ENCODE assay signal across 18 cellular contexts in genomic region chr7:157485361-157485831, GRCh38.
A peak's percentile ranks its signal among the peaks of the same experiment; 100 is the strongest.
DNase-seq lines count a peak whose midpoint lies in the region; ATAC-seq and TF ChIP-seq lines count a peak whose summit lies in the region.
"Had no signal": no experiment of that assay in that cellular context is flagged by ENCODE, and none has a peak within 500 bp of the region (broad histone marks: within the 10 kb centered on the region; RNA-seq: fewer than 3 reads in every experiment).

No MANE protein-coding gene starts in this region.

- no peaks in the 10 kb centered on the region for H3F3A ChIP-seq in PC-3 (ENCODE audit: low read length, unreplicated experiment)

- no peaks in the 10 kb centered on the region for H3K9me2 ChIP-seq in PC-3 (replicated peaks; ENCODE audit: low read length)
- H3K9me2 ChIP-seq: SK-N-SH had no signal

- ATAC-seq in Right ventricle myocardium superior (ENCODE audit: poor library complexity) (no peak), heart right ventricle (no peak), left lobe of liver (no peak), PC-3 (no peak)

- H3K4me3 ChIP-seq in heart right ventricle (no peak overlapping the region), PC-3 (ENCODE audit: low read length) (no peak overlapping the region)
- H3K4me3 ChIP-seq: left ventricle myocardium inferior had no signal

- POLR2A ChIA-PET in PC-3 (lab: Charles Lee; ENCODE audit: unreplicated experiment): no interaction called here
- POLR2A ChIA-PET in HEK293T (lab: Yijun Ruan, JAX): no interaction called here

- WGBS in heart right ventricle, 2 donors: 73 to 80% methylated on average over 12 of the region's 12 CpGs

- H3K9me3 ChIP-seq in heart right ventricle (peaks cover 0 to 7% (median 0%) of the 10 kb centered on the region in 11 donors), PC-3 (ENCODE audit: low read length) (no peaks in the 10 kb centered on the region)
- H3K9me3 ChIP-seq: SK-N-SH had no signal

- H3K4me1 ChIP-seq in heart right ventricle (peaks cover 0 to 7% (median 0%) of the 10 kb centered on the region in 9 donors), PC-3 (ENCODE audit: insufficient read depth, low read length) (peaks cover 12% of the 10 kb centered on the region)
- H3K4me1 ChIP-seq: left ventricle myocardium inferior had no signal

- no peaks in the 10 kb centered on the region for H3K79me2 ChIP-seq in PC-3 (ENCODE audit: low read length)

- BruUV-seq in PC-3 (replicated peaks; lab: Mats Ljungman, UMichigan): no TSS peak

- no peak overlapping the region for H3K4me2 ChIP-seq in PC-3 (ENCODE audit: low read length)
- H3K4me2 ChIP-seq: SK-N-SH had no signal

- intact Hi-C loops in Right ventricle myocardium superior (cut with DNase I) (no loop called here), heart right ventricle (cut with DNase I) (no loop called here), PC-3 (cut with micrococcal nuclease) (no loop called here)

- no peak overlapping the region for H2AFZ ChIP-seq in PC-3 (ENCODE audit: low read length)

- H3K9ac ChIP-seq in PC-3 (ENCODE audit: low read length): no peak overlapping the region
- H3K9ac ChIP-seq: SK-N-SH had no signal

- no peak for TF ChIP-seq CTCF in heart right ventricle (IDR thresholded peaks at IDR 0.05)
- TF ChIP-seq CTCF in PC-3 (conservative IDR thresholded peaks at IDR 0.05; ENCODE audit: low read depth, low read length): no peak

- DNase-seq in Right ventricle myocardium superior (peak; percentile 29), heart right ventricle (no peak), left lobe of liver (ENCODE audit: low spot score) (peak; percentile 35), ureter (ENCODE audit: low spot score) (peak; percentile 27), PC-3 (no peak), hippocampal formation (lab: John Stamatoyannopoulos, UW) (no peak), HEK293T (ENCODE audit: extremely low spot score) (no peak)
- DNase-seq in activated CD8-positive, alpha-beta memory T cell treated with anti-CD3 and anti-CD28 coated beads, Interleukin-2, amount 50 U/mL, for 48 hours: peak; percentile 45
- DNase-seq: activated B cell treated with CpG ODN at 0.5 μM for 24 hours, cortex of kidney, glutamatergic neuron, left ventricle myocardium inferior, NCI-H1417, NCI-H2107, NCI-H510A treated with DMSO at 0.1 percent for 48 hours, SK-N-SH had no signal

- H3K27ac ChIP-seq in heart right ventricle (no peak overlapping the region), PC-3 (ENCODE audit: low read length) (no peak overlapping the region)
- H3K27ac ChIP-seq: C4-2B, left ventricle myocardium inferior, RWPE1 had no signal

- H4K20me1 ChIP-seq in PC-3 (ENCODE audit: low read length): no peaks in the 10 kb centered on the region

- no peaks in the 10 kb centered on the region for H3K36me3 ChIP-seq in heart right ventricle
- H3K36me3 ChIP-seq in PC-3 (ENCODE audit: low read depth, low read length): no peaks in the 10 kb centered on the region
- H3K36me3 ChIP-seq: left ventricle myocardium inferior had no signal

- CTCF ChIA-PET in PC-3 (lab: Charles Lee): no interaction called here
- CTCF ChIA-PET in HEK293T (lab: Yijun Ruan, JAX): interaction anchor here (1.2 kb wide), 1 partner anchor 11 kb away, joined by 4 read pairs; no protein-coding TSS in a partner anchor

- H3K27me3 ChIP-seq in heart right ventricle: peaks cover 0 to 32% (median 13%) of the 10 kb centered on the region in 7 donors
- no peaks in the 10 kb centered on the region for H3K27me3 ChIP-seq in PC-3 (ENCODE audit: low read length)

TF ChIP-seq in HEK293T, 16 proteins besides CTCF, POLR2A, EP300 and RAD21:
- TF ChIP-seq CTBP1 (IDR thresholded peaks at IDR 0.05; ENCODE audit: borderline replicate concordance): no peak
- no peak for TF ChIP-seq FOXK2 (IDR thresholded peaks at IDR 0.05)
- no peak for TF ChIP-seq PKNOX1 (IDR thresholded peaks at IDR 0.05)
- TF ChIP-seq FOXA1 (IDR thresholded peaks at IDR 0.05): no peak
- no peak for TF ChIP-seq ZNF384 (IDR thresholded peaks at IDR 0.05)
- no peak for TF ChIP-seq ARNT (IDR thresholded peaks at IDR 0.05)
- no peak for TF ChIP-seq HDGF (IDR thresholded peaks at IDR 0.05; ENCODE audit: borderline replicate concordance)
- TF ChIP-seq BHLHE40 (IDR thresholded peaks at IDR 0.05; ENCODE audit: borderline replicate concordance): no peak
- TF ChIP-seq TARDBP (IDR thresholded peaks at IDR 0.05): no peak
- no peak for TF ChIP-seq ELF4 (IDR thresholded peaks at IDR 0.05)
- TF ChIP-seq L3MBTL2 (conservative IDR thresholded peaks at IDR 0.05): no peak

Comparison
In these comparisons a context has a peak if more than half of its experiments do, and no peak if none do; other contexts are left out.
1. DNase-seq: peak in Right ventricle myocardium superior (single experiment), activated CD8-positive, alpha-beta memory T cell treated with anti-CD3 and anti-CD28 coated beads, Interleukin-2, amount 50 U/mL, for 48 hours (single experiment), left lobe of liver (single experiment) and ureter (single experiment); none in heart right ventricle (0 of 2), PC-3 (single experiment), hippocampal formation (0 of 2) and HEK293T (single experiment).